1 cellular context compared by ENCODE assay signal in genomic region chr1:223704921-223705878, GRCh38.
TF ChIP-seq lines count a peak whose summit lies in the region.

No MANE protein-coding gene starts in this region.

TF ChIP-seq in K562, 482 proteins besides CTCF, POLR2A, EP300 and RAD21:
- TF ChIP-seq ZNF316 (IDR thresholded peaks at IDR 0.05) (0 out of 2 replicates have a peak, but pooled peaks have one; percentile 15), ZNF668 (CRISPR knock-in tag; IDR thresholded peaks at IDR 0.05) (no peak)
